Comparison of ENCODE assay signal across 1 cellular context in the genomic region with DNA sequence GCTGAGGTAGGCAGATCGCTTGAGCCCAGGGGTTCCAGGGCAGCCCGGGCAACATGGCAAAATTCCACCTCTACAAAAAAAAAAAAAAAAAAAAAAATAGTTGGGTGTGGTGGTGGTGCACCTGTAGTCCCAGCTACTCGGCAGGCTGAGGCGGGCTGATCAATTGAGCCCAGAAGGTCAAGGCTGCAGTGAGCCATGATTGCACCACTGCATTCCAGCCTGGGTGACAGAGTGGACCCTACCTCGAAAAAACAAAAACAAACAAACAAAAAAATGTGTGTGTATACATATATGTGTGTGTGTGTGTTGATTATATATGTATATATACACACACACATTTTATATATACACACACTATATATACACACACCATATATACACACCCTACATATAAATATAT.
TF ChIP-seq lines count a peak whose summit lies in the region.

No MANE protein-coding gene starts in this region.

TF ChIP-seq in HepG2, 621 proteins besides CTCF, POLR2A, EP300 and RAD21 (continued from another document and continues in another):
- TF ChIP-seq, protein P1, sequence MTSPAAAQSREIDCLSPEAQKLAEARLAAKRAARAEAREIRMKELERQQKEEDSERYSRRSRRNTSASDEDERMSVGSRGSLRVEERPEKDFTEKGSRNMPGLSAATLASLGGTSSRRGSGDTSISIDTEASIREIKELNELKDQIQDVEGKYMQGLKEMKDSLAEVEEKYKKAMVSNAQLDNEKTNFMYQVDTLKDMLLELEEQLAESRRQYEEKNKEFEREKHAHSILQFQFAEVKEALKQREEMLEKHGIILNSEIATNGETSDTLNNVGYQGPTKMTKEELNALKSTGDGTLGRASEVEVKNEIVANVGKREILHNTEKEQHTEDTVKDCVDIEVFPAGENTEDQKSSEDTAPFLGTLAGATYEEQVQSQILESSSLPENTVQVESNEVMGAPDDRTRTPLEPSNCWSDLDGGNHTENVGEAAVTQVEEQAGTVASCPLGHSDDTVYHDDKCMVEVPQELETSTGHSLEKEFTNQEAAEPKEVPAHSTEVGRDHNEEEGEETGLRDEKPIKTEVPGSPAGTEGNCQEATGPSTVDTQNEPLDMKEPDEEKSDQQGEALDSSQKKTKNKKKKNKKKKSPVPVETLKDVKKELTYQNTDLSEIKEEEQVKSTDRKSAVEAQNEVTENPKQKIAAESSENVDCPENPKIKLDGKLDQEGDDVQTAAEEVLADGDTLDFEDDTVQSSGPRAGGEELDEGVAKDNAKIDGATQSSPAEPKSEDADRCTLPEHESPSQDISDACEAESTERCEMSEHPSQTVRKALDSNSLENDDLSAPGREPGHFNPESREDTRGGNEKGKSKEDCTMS (CRISPR knock-in tag; conservative IDR thresholded peaks at IDR 0.05): no peak
- no peak for TF ChIP-seq GFI1 (CRISPR knock-in tag; IDR thresholded peaks at IDR 0.05; ENCODE audit: borderline replicate concordance)
- TF ChIP-seq, protein P2, sequence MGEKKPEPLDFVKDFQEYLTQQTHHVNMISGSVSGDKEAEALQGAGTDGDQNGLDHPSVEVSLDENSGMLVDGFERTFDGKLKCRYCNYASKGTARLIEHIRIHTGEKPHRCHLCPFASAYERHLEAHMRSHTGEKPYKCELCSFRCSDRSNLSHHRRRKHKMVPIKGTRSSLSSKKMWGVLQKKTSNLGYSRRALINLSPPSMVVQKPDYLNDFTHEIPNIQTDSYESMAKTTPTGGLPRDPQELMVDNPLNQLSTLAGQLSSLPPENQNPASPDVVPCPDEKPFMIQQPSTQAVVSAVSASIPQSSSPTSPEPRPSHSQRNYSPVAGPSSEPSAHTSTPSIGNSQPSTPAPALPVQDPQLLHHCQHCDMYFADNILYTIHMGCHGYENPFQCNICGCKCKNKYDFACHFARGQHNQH (CRISPR knock-in tag; IDR thresholded peaks at IDR 0.05): 0 out of 2 replicates have a peak, but pooled peaks have one; percentile 25
- no peak for TF ChIP-seq RFX3 (CRISPR knock-in tag; IDR thresholded peaks at IDR 0.05)
- TF ChIP-seq NFKBIZ (CRISPR knock-in tag; IDR thresholded peaks at IDR 0.05): no peak
- TF ChIP-seq, protein P3, sequence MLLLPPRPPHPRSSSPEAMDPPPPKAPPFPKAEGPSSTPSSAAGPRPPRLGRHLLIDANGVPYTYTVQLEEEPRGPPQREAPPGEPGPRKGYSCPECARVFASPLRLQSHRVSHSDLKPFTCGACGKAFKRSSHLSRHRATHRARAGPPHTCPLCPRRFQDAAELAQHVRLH (CRISPR knock-in tag; IDR thresholded peaks at IDR 0.05; ENCODE audit: borderline replicate concordance, low read depth): no peak
- TF ChIP-seq, protein P4, sequence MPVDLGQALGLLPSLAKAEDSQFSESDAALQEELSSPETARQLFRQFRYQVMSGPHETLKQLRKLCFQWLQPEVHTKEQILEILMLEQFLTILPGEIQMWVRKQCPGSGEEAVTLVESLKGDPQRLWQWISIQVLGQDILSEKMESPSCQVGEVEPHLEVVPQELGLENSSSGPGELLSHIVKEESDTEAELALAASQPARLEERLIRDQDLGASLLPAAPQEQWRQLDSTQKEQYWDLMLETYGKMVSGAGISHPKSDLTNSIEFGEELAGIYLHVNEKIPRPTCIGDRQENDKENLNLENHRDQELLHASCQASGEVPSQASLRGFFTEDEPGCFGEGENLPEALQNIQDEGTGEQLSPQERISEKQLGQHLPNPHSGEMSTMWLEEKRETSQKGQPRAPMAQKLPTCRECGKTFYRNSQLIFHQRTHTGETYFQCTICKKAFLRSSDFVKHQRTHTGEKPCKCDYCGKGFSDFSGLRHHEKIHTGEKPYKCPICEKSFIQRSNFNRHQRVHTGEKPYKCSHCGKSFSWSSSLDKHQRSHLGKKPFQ (CRISPR knock-in tag; IDR thresholded peaks at IDR 0.05; ENCODE audit: insufficient replicate concordance): no peak
- TF ChIP-seq, protein P5, sequence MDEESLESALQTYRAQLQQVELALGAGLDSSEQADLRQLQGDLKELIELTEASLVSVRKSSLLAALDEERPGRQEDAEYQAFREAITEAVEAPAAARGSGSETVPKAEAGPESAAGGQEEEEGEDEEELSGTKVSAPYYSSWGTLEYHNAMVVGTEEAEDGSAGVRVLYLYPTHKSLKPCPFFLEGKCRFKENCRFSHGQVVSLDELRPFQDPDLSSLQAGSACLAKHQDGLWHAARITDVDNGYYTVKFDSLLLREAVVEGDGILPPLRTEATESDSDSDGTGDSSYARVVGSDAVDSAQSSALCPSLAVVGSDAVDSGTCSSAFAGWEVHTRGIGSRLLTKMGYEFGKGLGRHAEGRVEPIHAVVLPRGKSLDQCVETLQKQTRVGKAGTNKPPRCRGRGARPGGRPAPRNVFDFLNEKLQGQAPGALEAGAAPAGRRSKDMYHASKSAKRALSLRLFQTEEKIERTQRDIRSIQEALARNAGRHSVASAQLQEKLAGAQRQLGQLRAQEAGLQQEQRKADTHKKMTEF (CRISPR knock-in tag; IDR thresholded peaks at IDR 0.05): peak; percentile 79
- no peak for TF ChIP-seq RFX5 (IDR thresholded peaks at IDR 0.05; ENCODE audit: low read depth, low read length)
- TF ChIP-seq, protein P6, sequence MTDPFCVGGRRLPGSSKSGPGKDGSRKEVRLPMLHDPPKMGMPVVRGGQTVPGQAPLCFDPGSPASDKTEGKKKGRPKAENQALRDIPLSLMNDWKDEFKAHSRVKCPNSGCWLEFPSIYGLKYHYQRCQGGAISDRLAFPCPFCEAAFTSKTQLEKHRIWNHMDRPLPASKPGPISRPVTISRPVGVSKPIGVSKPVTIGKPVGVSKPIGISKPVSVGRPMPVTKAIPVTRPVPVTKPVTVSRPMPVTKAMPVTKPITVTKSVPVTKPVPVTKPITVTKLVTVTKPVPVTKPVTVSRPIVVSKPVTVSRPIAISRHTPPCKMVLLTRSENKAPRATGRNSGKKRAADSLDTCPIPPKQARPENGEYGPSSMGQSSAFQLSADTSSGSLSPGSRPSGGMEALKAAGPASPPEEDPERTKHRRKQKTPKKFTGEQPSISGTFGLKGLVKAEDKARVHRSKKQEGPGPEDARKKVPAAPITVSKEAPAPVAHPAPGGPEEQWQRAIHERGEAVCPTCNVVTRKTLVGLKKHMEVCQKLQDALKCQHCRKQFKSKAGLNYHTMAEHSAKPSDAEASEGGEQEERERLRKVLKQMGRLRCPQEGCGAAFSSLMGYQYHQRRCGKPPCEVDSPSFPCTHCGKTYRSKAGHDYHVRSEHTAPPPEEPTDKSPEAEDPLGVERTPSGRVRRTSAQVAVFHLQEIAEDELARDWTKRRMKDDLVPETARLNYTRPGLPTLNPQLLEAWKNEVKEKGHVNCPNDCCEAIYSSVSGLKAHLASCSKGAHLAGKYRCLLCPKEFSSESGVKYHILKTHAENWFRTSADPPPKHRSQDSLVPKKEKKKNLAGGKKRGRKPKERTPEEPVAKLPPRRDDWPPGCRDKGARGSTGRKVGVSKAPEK (CRISPR knock-in tag; IDR thresholded peaks at IDR 0.05; ENCODE audit: borderline replicate concordance): no peak
- TF ChIP-seq, protein P7, sequence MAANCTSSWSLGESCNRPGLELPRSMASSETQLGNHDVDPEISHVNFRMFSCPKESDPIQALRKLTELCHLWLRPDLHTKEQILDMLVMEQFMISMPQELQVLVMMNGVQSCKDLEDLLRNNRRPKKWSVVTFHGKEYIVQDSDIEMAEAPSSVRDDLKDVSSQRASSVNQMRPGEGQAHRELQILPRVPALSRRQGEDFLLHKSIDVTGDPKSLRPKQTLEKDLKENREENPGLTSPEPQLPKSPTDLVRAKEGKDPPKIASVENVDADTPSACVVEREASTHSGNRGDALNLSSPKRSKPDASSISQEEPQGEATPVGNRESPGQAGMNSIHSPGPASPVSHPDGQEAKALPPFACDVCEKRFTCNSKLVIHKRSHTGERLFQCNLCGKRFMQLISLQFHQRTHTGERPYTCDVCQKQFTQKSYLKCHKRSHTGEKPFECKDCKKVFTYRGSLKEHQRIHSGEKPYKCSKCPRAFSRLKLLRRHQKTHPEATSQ (CRISPR knock-in tag; IDR thresholded peaks at IDR 0.05; ENCODE audit: borderline replicate concordance): no peak
- no peak for TF ChIP-seq BORCS8-MEF2B (CRISPR knock-in tag; IDR thresholded peaks at IDR 0.05)
- TF ChIP-seq ZNF224 (CRISPR knock-in tag; IDR thresholded peaks at IDR 0.05): no peak
- TF ChIP-seq CHCHD3 (CRISPR knock-in tag; IDR thresholded peaks at IDR 0.05): no peak
- TF ChIP-seq, protein P8, sequence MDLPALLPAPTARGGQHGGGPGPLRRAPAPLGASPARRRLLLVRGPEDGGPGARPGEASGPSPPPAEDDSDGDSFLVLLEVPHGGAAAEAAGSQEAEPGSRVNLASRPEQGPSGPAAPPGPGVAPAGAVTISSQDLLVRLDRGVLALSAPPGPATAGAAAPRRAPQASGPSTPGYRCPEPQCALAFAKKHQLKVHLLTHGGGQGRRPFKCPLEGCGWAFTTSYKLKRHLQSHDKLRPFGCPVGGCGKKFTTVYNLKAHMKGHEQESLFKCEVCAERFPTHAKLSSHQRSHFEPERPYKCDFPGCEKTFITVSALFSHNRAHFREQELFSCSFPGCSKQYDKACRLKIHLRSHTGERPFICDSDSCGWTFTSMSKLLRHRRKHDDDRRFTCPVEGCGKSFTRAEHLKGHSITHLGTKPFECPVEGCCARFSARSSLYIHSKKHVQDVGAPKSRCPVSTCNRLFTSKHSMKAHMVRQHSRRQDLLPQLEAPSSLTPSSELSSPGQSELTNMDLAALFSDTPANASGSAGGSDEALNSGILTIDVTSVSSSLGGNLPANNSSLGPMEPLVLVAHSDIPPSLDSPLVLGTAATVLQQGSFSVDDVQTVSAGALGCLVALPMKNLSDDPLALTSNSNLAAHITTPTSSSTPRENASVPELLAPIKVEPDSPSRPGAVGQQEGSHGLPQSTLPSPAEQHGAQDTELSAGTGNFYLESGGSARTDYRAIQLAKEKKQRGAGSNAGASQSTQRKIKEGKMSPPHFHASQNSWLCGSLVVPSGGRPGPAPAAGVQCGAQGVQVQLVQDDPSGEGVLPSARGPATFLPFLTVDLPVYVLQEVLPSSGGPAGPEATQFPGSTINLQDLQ (CRISPR knock-in tag; IDR thresholded peaks at IDR 0.05): no peak
- TF ChIP-seq SYNCRIP (IDR thresholded peaks at IDR 0.05; ENCODE audit: insufficient read depth, low read depth, low read length): no peak
- TF ChIP-seq, protein P9, sequence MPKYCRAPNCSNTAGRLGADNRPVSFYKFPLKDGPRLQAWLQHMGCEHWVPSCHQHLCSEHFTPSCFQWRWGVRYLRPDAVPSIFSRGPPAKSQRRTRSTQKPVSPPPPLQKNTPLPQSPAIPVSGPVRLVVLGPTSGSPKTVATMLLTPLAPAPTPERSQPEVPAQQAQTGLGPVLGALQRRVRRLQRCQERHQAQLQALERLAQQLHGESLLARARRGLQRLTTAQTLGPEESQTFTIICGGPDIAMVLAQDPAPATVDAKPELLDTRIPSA (CRISPR knock-in tag; IDR thresholded peaks at IDR 0.05; ENCODE audit: borderline replicate concordance): no peak
- TF ChIP-seq, protein P10, sequence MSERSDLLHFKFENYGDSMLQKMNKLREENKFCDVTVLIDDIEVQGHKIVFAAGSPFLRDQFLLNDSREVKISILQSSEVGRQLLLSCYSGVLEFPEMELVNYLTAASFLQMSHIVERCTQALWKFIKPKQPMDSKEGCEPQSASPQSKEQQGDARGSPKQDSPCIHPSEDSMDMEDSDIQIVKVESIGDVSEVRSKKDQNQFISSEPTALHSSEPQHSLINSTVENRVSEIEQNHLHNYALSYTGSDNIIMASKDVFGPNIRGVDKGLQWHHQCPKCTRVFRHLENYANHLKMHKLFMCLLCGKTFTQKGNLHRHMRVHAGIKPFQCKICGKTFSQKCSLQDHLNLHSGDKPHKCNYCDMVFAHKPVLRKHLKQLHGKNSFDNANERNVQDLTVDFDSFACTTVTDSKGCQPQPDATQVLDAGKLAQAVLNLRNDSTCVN (CRISPR knock-in tag; IDR thresholded peaks at IDR 0.05; ENCODE audit: borderline replicate concordance): no peak
- no peak for TF ChIP-seq NKX3-1 (CRISPR knock-in tag; IDR thresholded peaks at IDR 0.05)
- TF ChIP-seq ZNF10 (CRISPR knock-in tag; IDR thresholded peaks at IDR 0.05; ENCODE audit: borderline replicate concordance, low read depth): no peak
- no peak for TF ChIP-seq SIN3A (IDR thresholded peaks at IDR 0.05; ENCODE audit: borderline replicate concordance, low read depth, low read length)
- TF ChIP-seq ZNF33A (CRISPR knock-in tag; IDR thresholded peaks at IDR 0.05; ENCODE audit: borderline replicate concordance): no peak
- TF ChIP-seq ZNF7 (CRISPR knock-in tag; IDR thresholded peaks at IDR 0.05): no peak
- no peak for TF ChIP-seq ZBTB8A (CRISPR knock-in tag; IDR thresholded peaks at IDR 0.05; ENCODE audit: borderline replicate concordance, low read depth)
- no peak for TF ChIP-seq HOXA7 (CRISPR knock-in tag; IDR thresholded peaks at IDR 0.05)
- no peak for TF ChIP-seq MXI1 (IDR thresholded peaks at IDR 0.05; ENCODE audit: borderline replicate concordance, low read depth, low read length)
- TF ChIP-seq, protein P11, sequence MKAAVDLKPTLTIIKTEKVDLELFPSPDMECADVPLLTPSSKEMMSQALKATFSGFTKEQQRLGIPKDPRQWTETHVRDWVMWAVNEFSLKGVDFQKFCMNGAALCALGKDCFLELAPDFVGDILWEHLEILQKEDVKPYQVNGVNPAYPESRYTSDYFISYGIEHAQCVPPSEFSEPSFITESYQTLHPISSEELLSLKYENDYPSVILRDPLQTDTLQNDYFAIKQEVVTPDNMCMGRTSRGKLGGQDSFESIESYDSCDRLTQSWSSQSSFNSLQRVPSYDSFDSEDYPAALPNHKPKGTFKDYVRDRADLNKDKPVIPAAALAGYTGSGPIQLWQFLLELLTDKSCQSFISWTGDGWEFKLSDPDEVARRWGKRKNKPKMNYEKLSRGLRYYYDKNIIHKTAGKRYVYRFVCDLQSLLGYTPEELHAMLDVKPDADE (CRISPR knock-in tag; IDR thresholded peaks at IDR 0.05): no peak
- TF ChIP-seq CREB1 (IDR thresholded peaks at IDR 0.05): no peak
- TF ChIP-seq CREB1 (CRISPR knock-in tag; IDR thresholded peaks at IDR 0.05): no peak
- no peak for TF ChIP-seq ZNF30 (CRISPR knock-in tag; IDR thresholded peaks at IDR 0.05)
- TF ChIP-seq, protein P12, sequence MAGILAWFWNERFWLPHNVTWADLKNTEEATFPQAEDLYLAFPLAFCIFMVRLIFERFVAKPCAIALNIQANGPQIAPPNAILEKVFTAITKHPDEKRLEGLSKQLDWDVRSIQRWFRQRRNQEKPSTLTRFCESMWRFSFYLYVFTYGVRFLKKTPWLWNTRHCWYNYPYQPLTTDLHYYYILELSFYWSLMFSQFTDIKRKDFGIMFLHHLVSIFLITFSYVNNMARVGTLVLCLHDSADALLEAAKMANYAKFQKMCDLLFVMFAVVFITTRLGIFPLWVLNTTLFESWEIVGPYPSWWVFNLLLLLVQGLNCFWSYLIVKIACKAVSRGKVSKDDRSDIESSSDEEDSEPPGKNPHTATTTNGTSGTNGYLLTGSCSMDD (CRISPR knock-in tag; IDR thresholded peaks at IDR 0.05): no peak
- TF ChIP-seq, protein P13, sequence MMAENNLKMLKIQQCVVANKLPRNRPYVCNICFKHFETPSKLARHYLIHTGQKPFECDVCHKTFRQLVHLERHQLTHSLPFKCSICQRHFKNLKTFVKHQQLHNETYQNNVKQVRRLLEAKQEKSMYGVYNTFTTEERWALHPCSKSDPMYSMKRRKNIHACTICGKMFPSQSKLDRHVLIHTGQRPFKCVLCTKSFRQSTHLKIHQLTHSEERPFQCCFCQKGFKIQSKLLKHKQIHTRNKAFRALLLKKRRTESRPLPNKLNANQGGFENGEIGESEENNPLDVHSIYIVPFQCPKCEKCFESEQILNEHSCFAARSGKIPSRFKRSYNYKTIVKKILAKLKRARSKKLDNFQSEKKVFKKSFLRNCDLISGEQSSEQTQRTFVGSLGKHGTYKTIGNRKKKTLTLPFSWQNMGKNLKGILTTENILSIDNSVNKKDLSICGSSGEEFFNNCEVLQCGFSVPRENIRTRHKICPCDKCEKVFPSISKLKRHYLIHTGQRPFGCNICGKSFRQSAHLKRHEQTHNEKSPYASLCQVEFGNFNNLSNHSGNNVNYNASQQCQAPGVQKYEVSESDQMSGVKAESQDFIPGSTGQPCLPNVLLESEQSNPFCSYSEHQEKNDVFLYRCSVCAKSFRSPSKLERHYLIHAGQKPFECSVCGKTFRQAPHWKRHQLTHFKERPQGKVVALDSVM (CRISPR knock-in tag; IDR thresholded peaks at IDR 0.05): no peak
- TF ChIP-seq CEBPG (CRISPR knock-in tag; IDR thresholded peaks at IDR 0.05): peak; percentile 83
- no peak for TF ChIP-seq ZNF777 (CRISPR knock-in tag; IDR thresholded peaks at IDR 0.05)
- no peak for TF ChIP-seq ZFX (CRISPR knock-in tag; IDR thresholded peaks at IDR 0.05; ENCODE audit: low read depth)
